ENCODE assay signal across 8 cellular contexts in genomic region chr7:70829221-70830059, GRCh38.
DNase-seq lines count a peak whose midpoint lies in the region; ATAC-seq lines count a peak whose summit lies in the region.

No MANE protein-coding gene starts in this region.

- DNase-seq in NCI-H1092 treated with DMSO at 0.1 percent for 48 hours (lab: John Stamatoyannopoulos, UW) (peak; percentile 15), NCI-H1092 (lab: John Stamatoyannopoulos, UW) (no peak), NCI-H748 treated with DMSO at 0.1 percent for 48 hours (lab: John Stamatoyannopoulos, UW) (peak; percentile 68), epidermal melanocyte (ENCODE audit: insufficient read length, low spot score) (peak; percentile 29), mucosa of gallbladder (ENCODE audit: low spot score) (peak; percentile 69)
- peak; percentile 22 to 28 (median 27) for DNase-seq in activated CD8-positive, alpha-beta memory T cell treated with anti-CD3 and anti-CD28 coated beads for 48 hours (ENCODE audit: low read depth in 2 of 3, low spot score in 2 of 3)
- peak; percentile 18 to 20 for DNase-seq in stimulated activated CD8-positive, alpha-beta memory T cell treated with anti-CD3 and anti-CD28 coated beads, Interleukin-2, amount 100 ng/mL, for 48 hours (ENCODE audit: low read depth in 2 of 2)

- ATAC-seq in HG03045 (IDR thresholded peaks at IDR 0.05; ENCODE audit: unreplicated experiment) = peak; percentile 57
